In the genomic region with DNA sequence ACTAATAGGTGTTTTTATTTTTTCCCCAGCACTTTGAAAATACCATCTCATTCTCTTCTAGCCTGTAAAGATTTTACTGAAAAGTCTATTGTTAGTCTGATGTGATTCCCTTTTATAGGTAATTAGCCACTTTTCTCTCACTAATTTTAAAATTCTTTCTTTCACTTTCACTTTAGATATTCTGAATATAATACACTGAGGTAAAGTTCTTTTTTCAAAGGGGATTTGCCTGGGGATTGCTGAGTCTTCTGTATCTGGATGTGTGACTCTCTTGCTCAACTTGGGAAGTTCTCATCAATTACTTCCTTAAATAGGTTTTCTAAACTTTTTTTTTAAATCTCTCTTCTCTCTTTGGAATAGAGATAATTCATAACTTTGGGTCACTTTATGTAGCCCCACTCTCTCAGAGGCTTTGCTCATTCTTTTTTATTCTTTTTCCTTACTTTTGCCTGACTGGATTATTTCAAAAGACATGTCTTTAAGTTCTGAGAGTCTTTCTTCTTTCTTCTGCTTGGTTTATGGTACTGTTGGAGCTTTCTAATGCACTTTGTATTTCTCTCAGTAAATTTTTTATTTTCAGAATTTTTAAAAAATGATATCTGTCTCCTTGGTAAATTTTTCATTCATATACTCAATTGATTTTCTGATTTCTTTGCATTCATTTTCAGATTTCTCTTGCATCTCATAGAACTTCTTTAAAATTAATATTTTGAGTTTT, we compare ENCODE assay signal across 22 cellular contexts. TPM values are rescaled to one million over a fixed set of nuclear protein-coding genes. Genes with fewer than 3 reads are reported as not detected.
A peak's percentile ranks its signal among the peaks of the same experiment; 100 is the strongest.
DNase-seq lines count a peak whose midpoint lies in the region; ATAC-seq, FAIRE-seq and TF ChIP-seq lines count a peak whose summit lies in the region.
"Had no signal": no experiment of that assay in that cellular context is flagged by ENCODE, and none has a peak within 500 bp of the region (broad histone marks: within the 10 kb centered on the region; RNA-seq: fewer than 3 reads in every experiment).

No MANE protein-coding gene starts in this region.

- FAIRE-seq in kidney (lab: Jason Lieb, UNC) = no peak
- FAIRE-seq: A204.1, D721Med had no signal

- H3K36me3 Mint-ChIP-seq in T-helper 1 cell treated with Interleukin-12 subunit alpha and Interleukin-12 subunit beta and Interleukin-4 antibody, amounts not matched to agents 30 μg/mL and 1 μg/mL, for 36 hours (ENCODE audit: low read depth) = peaks cover 38% of the 10 kb centered on the region
- H3K36me3 Mint-ChIP-seq in WTC11 = peaks cover 29% of the 10 kb centered on the region

- H3K4me1 ChIP-seq in MM.1S (ENCODE audit: low read length) (0 out of 2 replicates have a peak, but pooled peaks cover 3% of the 10 kb centered on the region), kidney (ENCODE audit: control insufficient read depth in 1 of 2, insufficient read depth in 1 of 2, low read depth in 1 of 2, low read length in 2 of 2) (no peaks in the 10 kb centered on the region)
- H3K4me1 ChIP-seq: SJCRH30 had no signal

- TF ChIP-seq CTCF in MM.1S (IDR thresholded peaks at IDR 0.05; ENCODE audit: low read length) (no peak), astrocyte of the spinal cord (IDR thresholded peaks at IDR 0.05; ENCODE audit: low read depth, low read length) (no peak), kidney (IDR thresholded peaks at IDR 0.05; ENCODE audit: borderline replicate concordance, extremely low read depth, insufficient read depth) (no peak), WTC11 (IDR thresholded peaks at IDR 0.05) (no peak)

- H4K20me1 ChIP-seq in MM.1S (ENCODE audit: insufficient read depth, low read length) = no peaks in the 10 kb centered on the region

- no peaks in the 10 kb centered on the region for H3F3A ChIP-seq in MM.1S (ENCODE audit: insufficient read depth, low read length)

- H3K36me3 ChIP-seq in MM.1S (replicated peaks; ENCODE audit: insufficient read depth, low read length) (no peaks in the 10 kb centered on the region), kidney (ENCODE audit: control insufficient read depth in 1 of 2, insufficient read depth in 2 of 2, low read length in 2 of 2) (no peaks in the 10 kb centered on the region)
- H3K36me3 ChIP-seq: MG63, SJCRH30 had no signal

- no peaks in the 10 kb centered on the region for H3K4me1 Mint-ChIP-seq in T-helper 1 cell treated with Interleukin-12 subunit alpha and Interleukin-12 subunit beta and Interleukin-4 antibody, amounts not matched to agents 30 μg/mL and 1 μg/mL, for 36 hours (ENCODE audit: low read depth)
- H3K4me1 Mint-ChIP-seq in WTC11 = no peaks in the 10 kb centered on the region

- peak overlapping the region; percentile 8; the same call in 1 of the 2 replicates for H3K4me3 ChIP-seq in MM.1S (ENCODE audit: low read length)
- H3K4me3 ChIP-seq in astrocyte of the spinal cord (ENCODE audit: low read depth, low read length) = no peak overlapping the region
- no peak overlapping the region for H3K4me3 ChIP-seq in kidney (ENCODE audit: low read length in 2 of 2)
- H3K4me3 ChIP-seq: MG63, SJCRH30 had no signal

- H3K9me3 Mint-ChIP-seq in T-helper 1 cell treated with Interleukin-12 subunit alpha and Interleukin-12 subunit beta and Interleukin-4 antibody, amounts not matched to agents 30 μg/mL and 1 μg/mL, for 36 hours = peaks cover 87% of the 10 kb centered on the region
- H3K9me3 Mint-ChIP-seq in WTC11 = peaks cover 66% of the 10 kb centered on the region

- no peaks in the 10 kb centered on the region for H3K27me3 ChIP-seq in MM.1S (replicated peaks; ENCODE audit: insufficient read depth, low read length)
- H3K27me3 ChIP-seq: MG63, SJCRH30 had no signal

- POLR2A ChIA-PET in WTC11 (lab: Charles Lee) = no interaction called here

- no peak overlapping the region for H3K27ac Mint-ChIP-seq in T-helper 1 cell treated with Interleukin-12 subunit alpha and Interleukin-12 subunit beta and Interleukin-4 antibody, amounts not matched to agents 30 μg/mL and 1 μg/mL, for 36 hours
- H3K27ac Mint-ChIP-seq in WTC11 = no peak overlapping the region

- CTCF ChIA-PET in WTC11 (lab: Charles Lee) = no interaction called here

- H3K9me3 ChIP-seq in MM.1S (replicated peaks; ENCODE audit: insufficient read depth, low read length) = no peaks in the 10 kb centered on the region
- H3K9me3 ChIP-seq in kidney (ENCODE audit: control insufficient read depth in 1 of 2, low read length in 2 of 2) = peaks cover 3 to 9% of the 10 kb centered on the region in 2 donors

- peak overlapping the region; percentile 57 for H3K4me2 ChIP-seq in MM.1S (ENCODE audit: low read depth, low read length)

- in situ Hi-C loops in Caki2 (cut with HindIII; ENCODE audit: low pct_unique_long_range_greater_than_20kb, low sequenced_read_pairs) (no loop called here), astrocyte of the spinal cord (cut with HindIII; ENCODE audit: low sequenced_read_pairs) (no loop called here)

- H3K9me2 ChIP-seq in MM.1S (replicated peaks; ENCODE audit: insufficient read depth, low read length) = no peaks in the 10 kb centered on the region; the same call in 1 of the 2 replicates

- peaks cover 39% of the 10 kb centered on the region for H3K27me3 Mint-ChIP-seq in T-helper 1 cell treated with Interleukin-12 subunit alpha and Interleukin-12 subunit beta and Interleukin-4 antibody, amounts not matched to agents 30 μg/mL and 1 μg/mL, for 36 hours (ENCODE audit: low read depth)
- H3K27me3 Mint-ChIP-seq in WTC11 (ENCODE audit: low read depth) = peaks cover 3% of the 10 kb centered on the region; the same call in 1 of the 2 replicates

- no peak for ATAC-seq in WTC11
- ATAC-seq: Panc1 had no signal

- H3K79me2 ChIP-seq in MM.1S (ENCODE audit: low read length) = no peaks in the 10 kb centered on the region

- no peak for DNase-seq in T-helper 1 cell
- DNase-seq in Caki2 (ENCODE audit: low read depth) = peak; percentile 35
- DNase-seq in MM.1S = peak; percentile 14
- DNase-seq in astrocyte of the spinal cord (ENCODE audit: low read depth, low spot score) = peak; percentile 6
- no peak for DNase-seq in kidney
- DNase-seq in NCI-H510A treated with DMSO at 0.1 percent for 48 hours (lab: John Stamatoyannopoulos, UW) = no peak
- DNase-seq in WTC11 (ENCODE audit: low spot score) = no peak
- DNase-seq: DMS53, GDM1, GOT3, MG63, NCI-H1105 treated with DMSO at 0.1 percent for 48 hours, NCI-H2029 treated with DMSO at 0.1 percent for 48 hours, NCI-H345, NCI-H526, SJCRH30 had no signal

- H3K27ac ChIP-seq in MM.1S (ENCODE audit: low read length) (peak overlapping the region; percentile 14; the same call in 1 of the 2 replicates), kidney (ENCODE audit: low read depth in 2 of 2, low read length in 2 of 2) (no peak overlapping the region)
- H3K27ac ChIP-seq: C4-2B, SJCRH30 had no signal

- peak overlapping the region; percentile 7 for H3K4me3 Mint-ChIP-seq in T-helper 1 cell treated with Interleukin-12 subunit alpha and Interleukin-12 subunit beta and Interleukin-4 antibody, amounts not matched to agents 30 μg/mL and 1 μg/mL, for 36 hours
- no peak overlapping the region for H3K4me3 Mint-ChIP-seq in WTC11

- H3K9ac ChIP-seq in MM.1S (ENCODE audit: low read length) (peak overlapping the region; percentile 2; the same call in 1 of the 2 replicates), kidney (ENCODE audit: low read length in 2 of 2) (no peak overlapping the region)

- peak overlapping the region; percentile 27 for H2AFZ ChIP-seq in MM.1S (ENCODE audit: low read length)

- intact Hi-C loops in kidney (cut with DNase I) = no loop called here

TF ChIP-seq in WTC11, 78 proteins besides CTCF, POLR2A, EP300 and RAD21 (continues in another document):
- TF ChIP-seq NFYB (CRISPR knock-in tag; conservative IDR thresholded peaks at IDR 0.05; ENCODE audit: low read depth) (no peak), JAZF1 (CRISPR knock-in tag; IDR thresholded peaks at IDR 0.05) (no peak), NR1H2 (CRISPR knock-in tag; IDR thresholded peaks at IDR 0.05) (no peak), ZNF671 (CRISPR knock-in tag; IDR thresholded peaks at IDR 0.05) (no peak), E2F4 (CRISPR knock-in tag; IDR thresholded peaks at IDR 0.05; ENCODE audit: borderline replicate concordance, low read depth) (no peak), ZNF317 (CRISPR knock-in tag; IDR thresholded peaks at IDR 0.05; ENCODE audit: borderline replicate concordance, low read depth) (no peak), TEAD1 (CRISPR knock-in tag; IDR thresholded peaks at IDR 0.05) (no peak), ZMAT4 (CRISPR knock-in tag; IDR thresholded peaks at IDR 0.05) (no peak), ZSCAN18 (CRISPR knock-in tag; IDR thresholded peaks at IDR 0.05) (no peak), MAX (CRISPR knock-in tag; IDR thresholded peaks at IDR 0.05) (no peak)

RNA-seq across cellular contexts. Expression of gene IL12B, which starts 55.9 kb away (rescaled TPM):
- total RNA-seq in Caki2 (2014; rRNA removed; shearing (Covaris generic); ENCODE audit: low replicate concordance) = not detected in 2 replicates
- not detected for total RNA-seq in kidney
- not detected for polyA plus RNA-seq in kidney (ENCODE audit: insufficient read depth, low read depth, low replicate concordance)
- not detected in 3 replicates for total RNA-seq in WTC11 (2021)
- total RNA-seq: LHCN-M2, SJCRH30 had no signal

Comparison
In these comparisons a context has a peak if more than half of its experiments do, and no peak if none do; other contexts are left out.
1. DNase-seq: peak in Caki2 (single experiment), MM.1S (single experiment) and astrocyte of the spinal cord (single experiment); none in T-helper 1 cell (0 of 5), kidney (single experiment), NCI-H510A treated with DMSO at 0.1 percent for 48 hours (single experiment) and WTC11 (single experiment).